11 cellular contexts compared by ENCODE assay signal in genomic region chr17:42423766-42424165, GRCh38. TPM values are rescaled to one million over a fixed set of nuclear protein-coding genes. Genes with fewer than 3 reads are reported as not detected.
DNase-seq lines count a peak whose midpoint lies in the region; ATAC-seq, FAIRE-seq and TF ChIP-seq lines count a peak whose summit lies in the region.
"Had no signal": no experiment of that assay in that cellular context is flagged by ENCODE, and none has a peak within 500 bp of the region (broad histone marks: within the 10 kb centered on the region; RNA-seq: fewer than 3 reads in every experiment).

No MANE protein-coding gene starts in this region.

- peaks cover 62% of the 10 kb centered on the region for H3K27me3 Mint-ChIP-seq in activated naive CD8-positive, alpha-beta T cell treated with anti-CD3 and anti-CD28 coated beads, Interleukin-2, amount 10 ng/mL, durations not matched to agents 7 days and 5 days
- peaks cover 56% of the 10 kb centered on the region for H3K27me3 Mint-ChIP-seq in activated naive CD8-positive, alpha-beta T cell treated with anti-CD3 and anti-CD28 coated beads, Interleukin-2, amount 50 U/mL, for 24 hours
- peaks cover 0 to 71% (median 14%) of the 10 kb centered on the region in 5 donors for H3K27me3 Mint-ChIP-seq in naive thymus-derived CD4-positive, alpha-beta T cell

- H3K36me3 Mint-ChIP-seq in activated naive CD8-positive, alpha-beta T cell treated with anti-CD3 and anti-CD28 coated beads, Interleukin-2, amount 10 ng/mL, durations not matched to agents 7 days and 5 days: no peaks in the 10 kb centered on the region
- no peaks in the 10 kb centered on the region for H3K36me3 Mint-ChIP-seq in activated naive CD8-positive, alpha-beta T cell treated with anti-CD3 and anti-CD28 coated beads, Interleukin-2, amount 50 U/mL, for 24 hours (ENCODE audit: low read depth)
- H3K36me3 Mint-ChIP-seq in naive thymus-derived CD4-positive, alpha-beta T cell: peaks cover 0 to 2% (median 0%) of the 10 kb centered on the region in 5 donors

- no peaks in the 10 kb centered on the region for H4K20me1 ChIP-seq in endothelial cell of umbilical vein (replicated peaks; ENCODE audit: control insufficient read depth, extremely low read depth, insufficient read depth, low read length)

- TF ChIP-seq CTCF in endothelial cell of umbilical vein (IDR thresholded peaks at IDR 0.05; ENCODE audit: extremely low read depth in 1 of 2, insufficient read depth in 1 of 2, low read depth in 1 of 2, low read length in 2 of 2) (no peak), upper lobe of right lung (IDR thresholded peaks at IDR 0.05) (no peak), GM20000 (IDR thresholded peaks at IDR 0.05; ENCODE audit: extremely low read depth, missing control alignments) (no peak)

- dilution Hi-C loops in endothelial cell of umbilical vein (cut with MboI; ENCODE audit: extremely low pct_ligation_motif_present, low sequenced_read_pairs): no loop called here

- CTCF ChIA-PET in endothelial cell of umbilical vein (lab: Charles Lee): interaction anchor here (0.8 to 6.9 kb wide), 12 partner anchors 9 to 201 kb away, joined by 3 to 73 read pairs (median 6); no protein-coding TSS in a partner anchor
- CTCF ChIA-PET in naive thymus-derived CD4-positive, alpha-beta T cell (lab: Charles Lee): no interaction called here

- no peak overlapping the region for H3K27ac Mint-ChIP-seq in activated naive CD8-positive, alpha-beta T cell treated with anti-CD3 and anti-CD28 coated beads, Interleukin-2, amount 10 ng/mL, durations not matched to agents 7 days and 5 days
- H3K27ac Mint-ChIP-seq in activated naive CD8-positive, alpha-beta T cell treated with anti-CD3 and anti-CD28 coated beads, Interleukin-2, amount 50 U/mL, for 24 hours: no peak overlapping the region
- peak overlapping the region in 1 of 9 donors; percentile 46 for H3K27ac Mint-ChIP-seq in naive thymus-derived CD4-positive, alpha-beta T cell
- H3K27ac Mint-ChIP-seq: activated CD4-positive, alpha-beta memory T cell treated with anti-CD3 and anti-CD28 coated beads, Interleukin-2, amount 10 ng/mL, durations not matched to agents 7 days and 5 days had no signal

- H3K36me3 ChIP-seq in endothelial cell of umbilical vein (ENCODE audit: control insufficient read depth in 2 of 2, extremely low read depth in 1 of 2, insufficient read depth in 2 of 2, low read length in 2 of 2) (no peaks in the 10 kb centered on the region), upper lobe of right lung (no peaks in the 10 kb centered on the region)
- no peaks in the 10 kb centered on the region for H3K36me3 ChIP-seq in naive thymus-derived CD4-positive, alpha-beta T cell (ENCODE audit: control insufficient read depth in 2 of 3, insufficient read depth in 3 of 3, low read length in 3 of 3)

- H3K4me3 ChIP-seq in endothelial cell of umbilical vein (replicated peaks in 1 of 3; ENCODE audit: insufficient read depth in 1 of 3, low read depth in 1 of 3, low read length in 3 of 3): no peak overlapping the region
- H3K4me3 ChIP-seq in naive thymus-derived CD4-positive, alpha-beta T cell (ENCODE audit: low read length): no peak overlapping the region
- peak overlapping the region; percentile 88 for H3K4me3 ChIP-seq in upper lobe of right lung

- FAIRE-seq in endothelial cell of umbilical vein (lab: Jason Lieb, UNC): peak; percentile 46

- H3K4me1 ChIP-seq in endothelial cell of umbilical vein (ENCODE audit: control insufficient read depth, extremely low read depth, insufficient read depth, low read length) (peaks cover 19% of the 10 kb centered on the region), upper lobe of right lung (peaks cover 12% of the 10 kb centered on the region)
- peaks cover 0 to 14% of the 10 kb centered on the region in 2 donors for H3K4me1 ChIP-seq in naive thymus-derived CD4-positive, alpha-beta T cell (ENCODE audit: control insufficient read depth in 2 of 2, insufficient read depth in 2 of 2, low read length in 2 of 2)

- no peak overlapping the region for H3K4me2 ChIP-seq in endothelial cell of umbilical vein (ENCODE audit: insufficient read depth, low read length)

- no peak overlapping the region for H3K27ac ChIP-seq in endothelial cell of umbilical vein (ENCODE audit: insufficient read depth, low read depth, low read length)
- H3K27ac ChIP-seq in naive thymus-derived CD4-positive, alpha-beta T cell (ENCODE audit: low read depth, low read length): no peak overlapping the region
- H3K27ac ChIP-seq in upper lobe of right lung: peak overlapping the region; percentile 91

- ATAC-seq in activated naive CD8-positive, alpha-beta T cell treated with anti-CD3 and anti-CD28 coated beads, Interleukin-2, amount 10 ng/mL, durations not matched to agents 7 days and 5 days (ENCODE audit: low read depth): no peak
- ATAC-seq in activated naive CD8-positive, alpha-beta T cell treated with anti-CD3 and anti-CD28 coated beads, Interleukin-2, amount 50 U/mL, for 24 hours: no peak
- no peak for ATAC-seq in naive thymus-derived CD4-positive, alpha-beta T cell
- ATAC-seq in upper lobe of right lung (no peak), HG02678 (IDR thresholded peaks at IDR 0.05; ENCODE audit: unreplicated experiment) (no peak)

- BruUV-seq in endothelial cell of umbilical vein (replicated peaks; lab: Mats Ljungman, UMichigan): TSS peak; percentile 7

- H3K9me3 ChIP-seq in endothelial cell of umbilical vein (replicated peaks; ENCODE audit: control insufficient read depth, insufficient read depth, low read length) (no peaks in the 10 kb centered on the region), upper lobe of right lung (no peaks in the 10 kb centered on the region)
- no peaks in the 10 kb centered on the region for H3K9me3 ChIP-seq in naive thymus-derived CD4-positive, alpha-beta T cell (ENCODE audit: control insufficient read depth in 2 of 3, low read length in 3 of 3)

- H3K9me1 ChIP-seq in endothelial cell of umbilical vein (replicated peaks; ENCODE audit: control insufficient read depth, extremely low read depth, insufficient read depth, low read length): no peaks in the 10 kb centered on the region

- POLR2A ChIA-PET in activated naive CD8-positive, alpha-beta T cell treated with anti-CD3 and anti-CD28 coated beads, Interleukin-2, amount 10 ng/mL, durations not matched to agents 7 days and 5 days (lab: Charles Lee): interaction anchor here (0.7 kb wide), 1 partner anchor 65 kb away, joined by 3 read pairs; no protein-coding TSS in a partner anchor
- POLR2A ChIA-PET in endothelial cell of umbilical vein (lab: Charles Lee): interaction anchor here (0.7 to 4.8 kb wide), 14 partner anchors 7 to 113 kb away, joined by 3 to 71 read pairs (median 5); partner anchors contain the start of genes NAGLU and STAT3
- POLR2A ChIA-PET in naive thymus-derived CD4-positive, alpha-beta T cell (lab: Charles Lee): no interaction called here

- no peak for TF ChIP-seq POLR2A in endothelial cell of umbilical vein (IDR thresholded peaks at IDR 0.05; ENCODE audit: low read depth, low read length)

- no peaks in the 10 kb centered on the region for H3K9me3 Mint-ChIP-seq in activated naive CD8-positive, alpha-beta T cell treated with anti-CD3 and anti-CD28 coated beads, Interleukin-2, amount 10 ng/mL, durations not matched to agents 7 days and 5 days
- no peaks in the 10 kb centered on the region for H3K9me3 Mint-ChIP-seq in activated naive CD8-positive, alpha-beta T cell treated with anti-CD3 and anti-CD28 coated beads, Interleukin-2, amount 50 U/mL, for 24 hours
- H3K9me3 Mint-ChIP-seq in naive thymus-derived CD4-positive, alpha-beta T cell: peaks cover 0 to 1% (median 0%) of the 10 kb centered on the region in 11 donors
- H3K9me3 Mint-ChIP-seq: activated CD4-positive, alpha-beta memory T cell treated with anti-CD3 and anti-CD28 coated beads, Interleukin-2, amount 10 ng/mL, durations not matched to agents 7 days and 5 days had no signal

- H3K9ac ChIP-seq in endothelial cell of umbilical vein (replicated peaks; ENCODE audit: extremely low read depth, insufficient read depth, low read length): peak overlapping the region; percentile 86

- no peaks in the 10 kb centered on the region for H3K27me3 ChIP-seq in endothelial cell of umbilical vein (ENCODE audit: control insufficient read depth in 2 of 2, insufficient read depth in 2 of 2, low read length in 2 of 2)
- H3K27me3 ChIP-seq in naive thymus-derived CD4-positive, alpha-beta T cell (ENCODE audit: control insufficient read depth in 2 of 2, insufficient read depth in 2 of 2, low read length in 2 of 2): peaks cover 6 to 9% of the 10 kb centered on the region in 2 donors
- no peaks in the 10 kb centered on the region for H3K27me3 ChIP-seq in upper lobe of right lung

- H3K79me2 ChIP-seq in endothelial cell of umbilical vein (ENCODE audit: control insufficient read depth, insufficient read depth, low read length): peaks cover 43% of the 10 kb centered on the region

- intact Hi-C loops in endothelial cell of umbilical vein (cut with micrococcal nuclease): loop anchor here (1.0 kb wide), 3 partner anchors 16 to 96 kb away; partner anchors contain the start of gene STAT3
- intact Hi-C loops in naive thymus-derived CD4-positive, alpha-beta T cell (cut with micrococcal nuclease): loop anchor here in 1 of 2 donors (5.0 kb wide), 1 partner anchor 34 kb away; the partner anchor contains the start of gene ATP6V0A1
- intact Hi-C loops in upper lobe of right lung (cut with DNase I): no loop called here

- peak overlapping the region; percentile 88 for H3K4me3 Mint-ChIP-seq in activated naive CD8-positive, alpha-beta T cell treated with anti-CD3 and anti-CD28 coated beads, Interleukin-2, amount 10 ng/mL, durations not matched to agents 7 days and 5 days
- no peak overlapping the region for H3K4me3 Mint-ChIP-seq in activated naive CD8-positive, alpha-beta T cell treated with anti-CD3 and anti-CD28 coated beads, Interleukin-2, amount 50 U/mL, for 24 hours
- H3K4me3 Mint-ChIP-seq in naive thymus-derived CD4-positive, alpha-beta T cell: peak overlapping the region in 8 of 10 donors; percentile 9 to 96 (median 82)

- no peak for DNase-seq in activated naive CD8-positive, alpha-beta T cell treated with anti-CD3 and anti-CD28 coated beads, Interleukin-2, amount 10 ng/mL, durations not matched to agents 7 days and 5 days
- DNase-seq in activated naive CD8-positive, alpha-beta T cell treated with anti-CD3 and anti-CD28 coated beads, Interleukin-2, amount 50 U/mL, for 24 hours: no peak
- DNase-seq in endothelial cell of umbilical vein (ENCODE audit: low read depth, low spot score) (no peak), upper lobe of right lung (no peak), GM20000 (ENCODE audit: low spot score) (no peak)
- no peak for DNase-seq in naive thymus-derived CD4-positive, alpha-beta T cell
- DNase-seq in stimulated activated CD4-positive, alpha-beta T cell treated with anti-CD3 and anti-CD28 coated beads, Interleukin-12 subunit alpha, Interleukin-12 subunit beta, amount 100 ng/mL, for 4 hours: no peak
- DNase-seq: central memory CD4-positive, alpha-beta T cell; NCI-H1436 had no signal

- H3K4me1 Mint-ChIP-seq in activated naive CD8-positive, alpha-beta T cell treated with anti-CD3 and anti-CD28 coated beads, Interleukin-2, amount 10 ng/mL, durations not matched to agents 7 days and 5 days: peaks cover 11% of the 10 kb centered on the region
- H3K4me1 Mint-ChIP-seq in activated naive CD8-positive, alpha-beta T cell treated with anti-CD3 and anti-CD28 coated beads, Interleukin-2, amount 50 U/mL, for 24 hours: peaks cover 25% of the 10 kb centered on the region
- H3K4me1 Mint-ChIP-seq in naive thymus-derived CD4-positive, alpha-beta T cell: peaks cover 7 to 29% (median 16%) of the 10 kb centered on the region in 7 donors

- no peak overlapping the region for H2AFZ ChIP-seq in endothelial cell of umbilical vein (ENCODE audit: low read depth, low read length)

RNA-seq across cellular contexts. Expression of gene CAVIN1, which starts 0.7 kb away (rescaled TPM):
- 1 to 10 TPM; 5.1 to 5.3 TPM for total RNA-seq in activated naive CD8-positive, alpha-beta T cell treated with anti-CD3 and anti-CD28 coated beads, Interleukin-2, amount 10 ng/mL, durations not matched to agents 7 days and 5 days
- total RNA-seq in endothelial cell of umbilical vein (663 and 684 TPM in 2 replicates), upper lobe of right lung (342 TPM)
- 292 and 303 TPM in 2 replicates for polyA plus RNA-seq in endothelial cell of umbilical vein
- polyA plus RNA-seq in endothelial cell of umbilical vein (2011; cell fraction: cytosol; rRNA removed): 292 and 325 TPM in 2 replicates
- polyA plus RNA-seq in endothelial cell of umbilical vein (2011; cell fraction: nucleus; rRNA removed): 136 and 153 TPM in 2 replicates
- polyA plus RNA-seq in endothelial cell of umbilical vein (2012): 489 and 555 TPM in 2 replicates
- 263 and 271 TPM in 2 replicates for polyA minus RNA-seq in endothelial cell of umbilical vein
- polyA minus RNA-seq in endothelial cell of umbilical vein (2011; cell fraction: cytosol; rRNA and poly(A)+ RNA removed): 99.5 TPM
- 60.6 and 86.5 TPM in 2 replicates for polyA minus RNA-seq in endothelial cell of umbilical vein (2011; cell fraction: nucleus; rRNA and poly(A)+ RNA removed)
- total RNA-seq in naive thymus-derived CD4-positive, alpha-beta T cell: 1 to 10 TPM in 2 of 5 experiments, under 1 TPM in 1, not detected in 2; 0.32 to 3.8 (median 1.1) TPM
- under 1 TPM; 0.25 to 0.81 TPM for polyA plus RNA-seq in naive thymus-derived CD4-positive, alpha-beta T cell

RNA-seq across cellular contexts. Expression of gene ATP6V0A1, which starts 34.9 kb away (rescaled TPM):
- total RNA-seq in activated naive CD8-positive, alpha-beta T cell treated with anti-CD3 and anti-CD28 coated beads, Interleukin-2, amount 10 ng/mL, durations not matched to agents 7 days and 5 days: 1 to 10 TPM; 8.1 TPM
- 36.4 and 37.3 TPM in 2 replicates for total RNA-seq in endothelial cell of umbilical vein
- polyA plus RNA-seq in endothelial cell of umbilical vein: 49.2 and 55.9 TPM in 2 replicates
- 23.8 and 26.4 TPM in 2 replicates for polyA plus RNA-seq in endothelial cell of umbilical vein (2011; cell fraction: cytosol; rRNA removed)
- polyA plus RNA-seq in endothelial cell of umbilical vein (2011; cell fraction: nucleus; rRNA removed): 112 and 129 TPM in 2 replicates
- 27.7 and 32.3 TPM in 2 replicates for polyA plus RNA-seq in endothelial cell of umbilical vein (2012)
- polyA minus RNA-seq in endothelial cell of umbilical vein: 106 and 151 TPM in 2 replicates
- 19.3 TPM for polyA minus RNA-seq in endothelial cell of umbilical vein (2011; cell fraction: cytosol; rRNA and poly(A)+ RNA removed)
- polyA minus RNA-seq in endothelial cell of umbilical vein (2011; cell fraction: nucleus; rRNA and poly(A)+ RNA removed): 70.8 and 102 TPM in 2 replicates
- total RNA-seq in naive thymus-derived CD4-positive, alpha-beta T cell: 10 to 100 TPM; 16.1 to 74.8 (median 17.9) TPM
- polyA plus RNA-seq in naive thymus-derived CD4-positive, alpha-beta T cell: 10 to 100 TPM; 10.7 to 16.8 TPM
- 109 TPM for total RNA-seq in upper lobe of right lung

RNA-seq across cellular contexts. Expression of gene STAT3, which starts 35.5 kb away (rescaled TPM):
- total RNA-seq in activated naive CD8-positive, alpha-beta T cell treated with anti-CD3 and anti-CD28 coated beads, Interleukin-2, amount 10 ng/mL, durations not matched to agents 7 days and 5 days: 100 to 1,000 TPM; 128 to 131 TPM
- total RNA-seq in endothelial cell of umbilical vein: 108 and 124 TPM in 2 replicates
- 48.2 and 59.1 TPM in 2 replicates for polyA plus RNA-seq in endothelial cell of umbilical vein
- 53.0 and 53.1 TPM in 2 replicates for polyA plus RNA-seq in endothelial cell of umbilical vein (2011; cell fraction: cytosol; rRNA removed)
- 102 and 117 TPM in 2 replicates for polyA plus RNA-seq in endothelial cell of umbilical vein (2011; cell fraction: nucleus; rRNA removed)
- 74.6 and 78.3 TPM in 2 replicates for polyA plus RNA-seq in endothelial cell of umbilical vein (2012)
- 130 and 144 TPM in 2 replicates for polyA minus RNA-seq in endothelial cell of umbilical vein
- 55.0 TPM for polyA minus RNA-seq in endothelial cell of umbilical vein (2011; cell fraction: cytosol; rRNA and poly(A)+ RNA removed)
- polyA minus RNA-seq in endothelial cell of umbilical vein (2011; cell fraction: nucleus; rRNA and poly(A)+ RNA removed): 64.6 and 75.9 TPM in 2 replicates
- 100 to 1,000 TPM; 133 to 275 (median 231) TPM for total RNA-seq in naive thymus-derived CD4-positive, alpha-beta T cell
- 100 to 1,000 TPM; 159 to 189 TPM for polyA plus RNA-seq in naive thymus-derived CD4-positive, alpha-beta T cell
- total RNA-seq in upper lobe of right lung: 309 TPM

Comparison
In these comparisons a context has a peak if more than half of its experiments do, and no peak if none do; other contexts are left out.
1. RNA of gene CAVIN1, which starts 0.7 kb away (total RNA-seq): 663 to 684 TPM in endothelial cell of umbilical vein and 342 TPM in upper lobe of right lung (single experiment); 5.1 to 5.3 TPM in activated naive CD8-positive, alpha-beta T cell treated with anti-CD3 and anti-CD28 coated beads, Interleukin-2, amount 10 ng/mL, durations not matched to agents 7 days and 5 days and 0.32 to 3.8 TPM in naive thymus-derived CD4-positive, alpha-beta T cell; every median in the first group is over 10 times any median in the second.